ENCODE assay signal across 18 cellular contexts in the genomic region with DNA sequence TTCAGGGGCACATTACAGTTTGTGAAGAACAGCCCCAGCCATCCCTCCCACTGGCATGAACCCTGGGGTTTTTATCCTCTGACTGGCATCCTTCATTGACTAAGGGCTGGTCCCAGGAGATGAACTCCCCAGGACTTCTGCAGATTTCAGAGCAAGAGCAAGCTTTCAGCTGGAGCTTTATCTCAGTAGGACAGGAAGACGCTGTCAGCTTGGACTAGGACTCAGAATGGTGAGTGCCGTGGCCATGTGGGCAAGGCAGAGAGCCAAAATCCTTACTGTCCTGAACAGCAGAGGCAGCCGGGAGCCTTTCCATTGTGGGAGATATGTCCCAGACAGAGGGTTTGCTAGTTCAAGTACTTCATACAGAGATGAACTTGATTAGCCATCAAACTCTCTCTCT. TPM values are rescaled to one million over a fixed set of nuclear protein-coding genes. Genes with fewer than 3 reads are reported as not detected.
DNase-seq lines count a peak whose midpoint lies in the region; ATAC-seq, FAIRE-seq and TF ChIP-seq lines count a peak whose summit lies in the region.
"Had no signal": no experiment of that assay in that cellular context is flagged by ENCODE, and none has a peak within 500 bp of the region (broad histone marks: within the 10 kb centered on the region; RNA-seq: fewer than 3 reads in every experiment).

No MANE protein-coding gene starts in this region.

- H3K18ac ChIP-seq in IMR-90 (ENCODE audit: low read depth, low read length): no peak overlapping the region

- H2BK5ac ChIP-seq in IMR-90 (ENCODE audit: low read depth, low read length, poor library complexity, severe bottlenecking): no peak overlapping the region

- H3K56ac ChIP-seq in IMR-90 (ENCODE audit: extremely low read depth, insufficient read depth, low read length): no peak overlapping the region

- no peaks in the 10 kb centered on the region for H3K36me3 ChIP-seq in IMR-90 (ENCODE audit: control insufficient read depth, insufficient read depth, low read length)
- no peaks in the 10 kb centered on the region for H3K36me3 ChIP-seq in brain microvascular endothelial cell (replicated peaks)
- H3K36me3 ChIP-seq in HepG2 (replicated peaks in 1 of 2; ENCODE audit: control insufficient read depth in 1 of 2, insufficient read depth in 2 of 2, low read length in 2 of 2): no peaks in the 10 kb centered on the region

- H2AK9ac ChIP-seq in IMR-90 (replicated peaks; ENCODE audit: low read depth, low read length, poor library complexity): no peak overlapping the region

- H3K4me1 ChIP-seq in IMR-90 (ENCODE audit: control insufficient read depth, insufficient read depth, low read length) (no peaks in the 10 kb centered on the region), HepG2 (ENCODE audit: insufficient read depth, low read length) (peaks cover 4% of the 10 kb centered on the region)

- no peak for TF ChIP-seq EP300 in HepG2 (IDR thresholded peaks at IDR 0.05; ENCODE audit: low read depth in 2 of 2, low read length in 2 of 2)
- no peak for TF ChIP-seq EP300 in HepG2 (CRISPR knock-in tag; IDR thresholded peaks at IDR 0.05; ENCODE audit: borderline replicate concordance)

- peak; percentile 7 for DNase-seq in DMS 273 treated with DMSO at 0.1 percent for 48 hours (lab: John Stamatoyannopoulos, UW)
- peak; percentile 33 for DNase-seq in IMR-90
- peak; percentile 43 for DNase-seq in brain microvascular endothelial cell
- no peak for DNase-seq in HepG2 (ENCODE audit: low spot score)
- DNase-seq in ecto neural progenitor cell (ENCODE audit: low spot score): no peak
- DNase-seq in activated CD4-positive, alpha-beta T cell treated with anti-CD3 and anti-CD28 coated beads, Interleukin-2, amount 50 U/mL, for 1 hour: no peak
- DNase-seq in CD1c-positive myeloid dendritic cell (ENCODE audit: extremely low spot score): no peak
- no peak for DNase-seq in SIG-M5 (lab: John Stamatoyannopoulos, UW)
- DNase-seq: CD8-positive, alpha-beta T cell; NCI-H1105 treated with DMSO at 0.1 percent for 48 hours; RPMI8226 had no signal

- H3K79me2 ChIP-seq in HepG2 (ENCODE audit: insufficient read depth, low read length): no peaks in the 10 kb centered on the region

- H4K8ac ChIP-seq in IMR-90 (ENCODE audit: low read depth in 2 of 2, low read length in 2 of 2): no peak overlapping the region

- H3K23ac ChIP-seq in IMR-90 (ENCODE audit: low read depth, low read length): no peak overlapping the region

- no peaks in the 10 kb centered on the region for H4K20me1 ChIP-seq in IMR-90 (ENCODE audit: insufficient read depth, low read length)
- H4K20me1 ChIP-seq in HepG2 (ENCODE audit: insufficient read depth, low read length): no peaks in the 10 kb centered on the region

- H4K5ac ChIP-seq in IMR-90 (ENCODE audit: low read depth, low read length): no peak overlapping the region

- peak; percentile 33; the same call in 1 of the 2 replicates for ATAC-seq in IMR-90 (ENCODE audit: low read depth)
- 0 out of 3 replicates have a peak, but pooled peaks have one; percentile 15 for ATAC-seq in HepG2
- ATAC-seq: CD8-positive, alpha-beta T cell; HCT116; natural killer cell treated with Interleukin-12 subunit alpha and Interleukin-12 subunit beta and Interleukin-15 and Interleukin-18, amount 100 ng/mL, for 72 hours had no signal

- TF ChIP-seq POLR2A in IMR-90 (IDR thresholded peaks at IDR 0.05; ENCODE audit: low read depth, low read length): no peak
- TF ChIP-seq POLR2A in HepG2 (IDR thresholded peaks at IDR 0.05; ENCODE audit: insufficient read depth in 1 of 2, low read depth in 2 of 2, low read length in 2 of 2): no peak

- CTCF ChIA-PET in IMR-90 (lab: Yijun Ruan, JAX): interaction anchor here (0.6 to 1.2 kb wide), 2 partner anchors 12 to 62 kb away, joined by 3 to 7 read pairs; no protein-coding TSS in a partner anchor
- CTCF ChIA-PET in HepG2 (lab: Yijun Ruan, JAX; ENCODE audit: low intra/inter-chr PET ratio, low total read pairs): no interaction called here

- H3K9me1 ChIP-seq in IMR-90 (ENCODE audit: insufficient read depth, low read length): no peaks in the 10 kb centered on the region

- H3K9me3 ChIP-seq in IMR-90 (ENCODE audit: control insufficient read depth, insufficient read depth, low read length) (peaks cover 3% of the 10 kb centered on the region), HepG2 (ENCODE audit: low read length) (no peaks in the 10 kb centered on the region)

- H3K4me3 ChIP-seq in IMR-90 (ENCODE audit: insufficient read depth, low read depth, low read length) (no peak overlapping the region), brain microvascular endothelial cell (ENCODE audit: low read depth, low read length) (no peak overlapping the region), HepG2 (replicated peaks in 1 of 3; ENCODE audit: insufficient read depth in 1 of 3, low read depth in 2 of 3, low read length in 3 of 3) (no peak overlapping the region)

- H3K14ac ChIP-seq in IMR-90 (replicated peaks; ENCODE audit: low read depth, low read length): peak overlapping the region; percentile 62; the same call in 1 of the 2 replicates

- no peak overlapping the region for H3K9ac ChIP-seq in IMR-90 (ENCODE audit: low read depth, low read length)
- no peak overlapping the region for H3K9ac ChIP-seq in HepG2 (ENCODE audit: insufficient read depth, low read depth, low read length)

- TF ChIP-seq CTCF in IMR-90 (conservative IDR thresholded peaks at IDR 0.05; ENCODE audit: low read depth, low read length) (no peak), brain microvascular endothelial cell (IDR thresholded peaks at IDR 0.05; ENCODE audit: low read depth, low read length, missing control alignments) (no peak), HepG2 (CRISPR knock-in tag; IDR thresholded peaks at IDR 0.05) (no peak)

- no peak overlapping the region for H3K4ac ChIP-seq in IMR-90 (ENCODE audit: low read depth, low read length)

- H2BK20ac ChIP-seq in IMR-90 (ENCODE audit: low read depth, low read length): no peak overlapping the region

- H3K79me1 ChIP-seq in IMR-90 (ENCODE audit: low read depth in 1 of 2, low read length in 2 of 2): no peaks in the 10 kb centered on the region

- peak overlapping the region; percentile 67 for H2AFZ ChIP-seq in IMR-90 (replicated peaks; ENCODE audit: low read length, poor library complexity)
- no peak overlapping the region for H2AFZ ChIP-seq in HepG2 (ENCODE audit: low read length)

- no peak overlapping the region for H2BK120ac ChIP-seq in IMR-90 (ENCODE audit: low read depth, low read length)

- intact Hi-C loops in IMR-90 (cut with micrococcal nuclease): no loop called here
- intact Hi-C loops in HepG2 (cut with micrococcal nuclease; ENCODE audit: unreplicated experiment): no loop called here

- in situ Hi-C loops in IMR-90 (cut with MboI; ENCODE audit: low sequenced_read_pairs) (no loop called here), brain microvascular endothelial cell (cut with HindIII; ENCODE audit: low pct_ligation_motif_present, low sequenced_read_pairs) (no loop called here), HepG2 (cut with HindIII; ENCODE audit: extremely low pct_ligation_motif_present, low pct_unique_long_range_greater_than_20kb) (no loop called here)

- WGBS in IMR-90 (ENCODE audit: extremely low coverage in 2 of 2, insufficient read length in 1 of 2), 2 experiments: 0% methylated on average over 1 of the region's 3 CpGs; no CpG with 5 or more reads in 1 of the 2 experiments
- 9% methylated on average over 3 of the region's 3 CpGs for WGBS in HepG2 (ENCODE audit: low lambda C conversion rate)

- no peak overlapping the region for H4K91ac ChIP-seq in IMR-90 (ENCODE audit: insufficient read depth, low read depth, low read length)

- H3K27ac ChIP-seq in IMR-90 (ENCODE audit: insufficient read depth, low read length) (no peak overlapping the region), brain microvascular endothelial cell (no peak overlapping the region), HepG2 (ENCODE audit: extremely low read length, insufficient read depth, low read length) (no peak overlapping the region)
- H3K27ac ChIP-seq: VCaP had no signal

- TF ChIP-seq RAD21 in IMR-90 (IDR thresholded peaks at IDR 0.05; ENCODE audit: low read length) (no peak), HepG2 (CRISPR knock-in tag; IDR thresholded peaks at IDR 0.05) (no peak)

- H3K27me3 ChIP-seq in IMR-90 (ENCODE audit: control insufficient read depth, insufficient read depth, low read length): no peaks in the 10 kb centered on the region; the same call in 1 of the 2 replicates
- no peaks in the 10 kb centered on the region for H3K27me3 ChIP-seq in brain microvascular endothelial cell (replicated peaks)
- peaks cover 2 to 17% of the 10 kb centered on the region in 2 experiments; a peak in 3 of 5 replicates for H3K27me3 ChIP-seq in HepG2 (ENCODE audit: control insufficient read depth in 1 of 2, insufficient read depth in 2 of 2, low read length in 2 of 2)

- no peak for FAIRE-seq in HepG2 (lab: Jason Lieb, UNC)
- FAIRE-seq: frontal cortex had no signal

- no TSS peak for BruUV-seq in IMR-90 (replicated peaks; lab: Mats Ljungman, UMichigan)
- no TSS peak for BruUV-seq in HepG2 (replicated peaks; lab: Mats Ljungman, UMichigan)

- no peak overlapping the region for H2BK15ac ChIP-seq in IMR-90 (ENCODE audit: low read depth, low read length)

- dilution Hi-C loops in IMR-90 (cut with HindIII; ENCODE audit: low sequenced_read_pairs, unreplicated experiment): no loop called here

- no peak overlapping the region for H2AK5ac ChIP-seq in IMR-90 (ENCODE audit: low read depth, low read length)

- POLR2A ChIA-PET in IMR-90 (lab: Charles Lee; ENCODE audit: unreplicated experiment): no interaction called here
- POLR2A ChIA-PET in HepG2 (lab: Yijun Ruan, JAX): no interaction called here

- H3K4me2 ChIP-seq in IMR-90 (ENCODE audit: low read depth, low read length): no peak overlapping the region
- no peak overlapping the region for H3K4me2 ChIP-seq in HepG2 (ENCODE audit: low read depth, low read length)

RNA-seq across cellular contexts. Expression of a gene that starts 3.2 kb away (rescaled TPM):
- not detected in 2 replicates for total RNA-seq in IMR-90 (2012; rRNA removed)
- not detected in 2 replicates for polyA plus RNA-seq in IMR-90 (2012; rRNA removed)
- polyA plus RNA-seq in IMR-90 (2012; cell fraction: cytosol; rRNA removed): not detected in 2 replicates
- 0.08 TPM in 1 of 2 replicates, not detected in the other for polyA plus RNA-seq in IMR-90 (2012; cell fraction: nucleus; rRNA removed; ENCODE audit: low replicate concordance)
- total RNA-seq in HepG2 (2016; rRNA removed; fragmentation: Illumina TruSeq; extraction: Trizol): not detected in 2 replicates
- total RNA-seq in HepG2 (2016; cell fraction: cytosol; rRNA removed; fragmentation: Illumina TruSeq; extraction: Trizol; ENCODE audit: low read depth): not detected in 2 replicates
- not detected in 2 replicates for total RNA-seq in HepG2 (2016; cell fraction: insoluble cytoplasmic fraction; rRNA removed; fragmentation: Illumina TruSeq; extraction: Trizol)
- total RNA-seq in HepG2 (2016; cell fraction: membrane; rRNA removed; fragmentation: Illumina TruSeq; extraction: Trizol): not detected in 2 replicates
- total RNA-seq in HepG2 (2016; cell fraction: nucleus; rRNA removed; fragmentation: Illumina TruSeq; extraction: Trizol): not detected in 2 replicates
- polyA plus RNA-seq in HepG2 (2011; rRNA removed): not detected in 2 replicates
- polyA plus RNA-seq in HepG2 (2011; cell fraction: cytosol; rRNA removed): not detected in 2 replicates
- polyA plus RNA-seq in HepG2 (2011; cell fraction: nucleus; rRNA removed): 0.05 TPM in 1 of 2 replicates, not detected in the other
- polyA plus RNA-seq in HepG2 (2012): 0.09 TPM in 1 of 2 replicates, not detected in the other
- not detected in 2 replicates for polyA plus RNA-seq in HepG2 (2016; cell fraction: cytosol; fragmentation: Illumina TruSeq; extraction: Trizol; ENCODE audit: low read depth)
- not detected in 2 replicates for polyA plus RNA-seq in HepG2 (2016; cell fraction: insoluble cytoplasmic fraction; fragmentation: Illumina TruSeq; extraction: Trizol; ENCODE audit: low read depth)
- not detected in 2 replicates for polyA plus RNA-seq in HepG2 (2016; cell fraction: membrane; fragmentation: Illumina TruSeq; extraction: Trizol; ENCODE audit: low read depth)
- 0.29 TPM in 1 of 2 replicates, not detected in the other for polyA plus RNA-seq in HepG2 (2016; cell fraction: nucleus; fragmentation: Illumina TruSeq; extraction: Trizol; ENCODE audit: insufficient read depth, low read depth)
- not detected in 2 replicates for polyA minus RNA-seq in HepG2 (2011; rRNA and poly(A)+ RNA removed; ENCODE audit: low replicate concordance)
- polyA minus RNA-seq in HepG2 (2011; cell fraction: cytosol; rRNA and poly(A)+ RNA removed): not detected in 2 replicates
- not detected in 2 replicates for polyA minus RNA-seq in HepG2 (2011; cell fraction: nucleus; rRNA and poly(A)+ RNA removed)
- total RNA-seq: CD8-positive, alpha-beta T cell; kidney epithelial cell; natural killer cell treated with Interleukin-12 subunit alpha and Interleukin-12 subunit beta and Interleukin-15 and Interleukin-18, amount 100 ng/mL, for 72 hours; NCI-H460; subcutaneous adipose tissue had no signal

Comparison
In these comparisons a context has a peak if more than half of its experiments do, and no peak if none do; other contexts are left out.
1. DNase-seq: peak in DMS 273 treated with DMSO at 0.1 percent for 48 hours (single experiment), IMR-90 (single experiment) and brain microvascular endothelial cell (single experiment); none in HepG2 (single experiment), ecto neural progenitor cell (single experiment), activated CD4-positive, alpha-beta T cell treated with anti-CD3 and anti-CD28 coated beads, Interleukin-2, amount 50 U/mL, for 1 hour (single experiment), CD1c-positive myeloid dendritic cell (single experiment) and SIG-M5 (single experiment).